Comparison of ENCODE assay signal across 8 cellular contexts in the genomic region with DNA sequence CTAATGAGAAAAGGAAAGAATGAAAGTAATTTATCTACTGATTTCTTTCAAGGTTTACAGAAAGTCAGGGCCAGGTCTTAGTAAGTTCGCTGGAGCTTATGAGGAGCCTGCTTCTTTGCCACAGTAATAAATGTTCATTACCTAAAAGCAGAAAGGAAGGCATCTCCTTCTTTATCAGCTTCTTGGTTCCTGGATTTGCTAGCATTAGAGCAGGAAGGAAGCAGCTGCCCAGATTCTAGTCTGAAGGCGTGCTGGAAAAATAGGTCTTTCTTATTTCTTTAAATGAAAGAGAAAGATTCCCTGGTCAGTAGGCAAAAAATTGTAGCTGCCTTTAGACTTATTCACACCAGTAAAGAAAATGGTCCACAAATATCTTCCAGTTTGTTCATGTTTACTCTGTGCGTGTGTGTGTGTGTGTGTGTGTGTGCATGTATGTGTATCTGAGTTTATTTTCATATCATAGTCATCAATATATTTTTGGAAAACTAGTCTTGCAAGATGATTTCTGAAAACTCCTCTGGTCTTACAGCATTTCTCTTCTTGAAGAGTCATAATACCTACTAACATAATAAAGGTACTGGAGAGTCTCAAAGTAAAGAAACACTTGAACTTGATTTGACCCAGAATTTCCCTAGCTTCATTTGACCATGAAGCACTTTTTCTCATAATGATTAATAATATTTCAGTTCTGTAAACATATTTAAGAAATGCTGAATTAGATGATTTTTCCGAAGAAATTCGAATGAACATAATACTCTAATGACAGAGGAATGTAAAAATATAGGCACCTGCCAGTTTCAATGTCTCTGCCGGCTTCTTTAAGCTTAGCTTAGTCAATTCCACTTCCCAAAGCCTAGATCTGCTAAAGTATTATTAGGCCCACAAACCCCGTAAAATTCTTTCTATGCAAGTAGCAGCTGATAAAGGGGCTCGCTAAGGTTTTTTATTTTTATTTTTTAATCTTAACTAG.
A peak's percentile ranks its signal among the peaks of the same experiment; 100 is the strongest.
DNase-seq lines count a peak whose midpoint lies in the region; ATAC-seq, FAIRE-seq and TF ChIP-seq lines count a peak whose summit lies in the region.

No MANE protein-coding gene starts in this region.

- peaks cover 17% of the 10 kb centered on the region for H3K4me1 ChIP-seq in OCI-LY1 (ENCODE audit: insufficient read depth, low read length, severe bottlenecking)

- POLR2A ChIA-PET in AG04450 (lab: Yijun Ruan, JAX), result interaction anchor here (0.7 to 1.9 kb wide), 4 partner anchors 10 to 330 kb away, joined by 3 to 8 read pairs (median 5); a partner anchor contains a TSS

- CTCF ChIA-PET in AG04450 (lab: Charles Lee), result interaction anchor here (0.6 to 2.6 kb wide), 7 partner anchors 9 to 377 kb away, joined by 3 to 17 read pairs (median 7); no protein-coding TSS in a partner anchor

- TF ChIP-seq CTCF in AG04450 (IDR thresholded peaks at IDR 0.05; ENCODE audit: low read depth, low read length) (no peak), OCI-LY1 (IDR thresholded peaks at IDR 0.05; ENCODE audit: low read length) (no peak)

- H3K9me2 ChIP-seq in OCI-LY1 (ENCODE audit: low read depth, low read length), result no peaks in the 10 kb centered on the region

- H3K4me3 ChIP-seq in AG04450 (ENCODE audit: low read depth, low read length) (no peak overlapping the region), OCI-LY1 (ENCODE audit: low read depth, low read length, poor library complexity, severe bottlenecking) (no peak overlapping the region)

- peak overlapping the region; percentile 14; the same call in 1 of the 2 replicates for H3K4me2 ChIP-seq in OCI-LY1 (ENCODE audit: low read length)

- H3K36me3 ChIP-seq in OCI-LY1 (ENCODE audit: insufficient read depth, low read length), result no peaks in the 10 kb centered on the region

- peak; percentile 57 for ATAC-seq in GM19452 (IDR thresholded peaks at IDR 0.05; ENCODE audit: unreplicated experiment)

- 0 out of 2 replicates have a peak overlapping the region, but pooled peaks have one; percentile 4 for H3K9ac ChIP-seq in OCI-LY1 (ENCODE audit: low read length)

- no peaks in the 10 kb centered on the region for H4K20me1 ChIP-seq in OCI-LY1 (ENCODE audit: insufficient read depth, low read length)

- H3K9me3 ChIP-seq in AG04450 (ENCODE audit: control insufficient read depth, insufficient read depth, low read length), result no peaks in the 10 kb centered on the region
- no peaks in the 10 kb centered on the region for H3K9me3 ChIP-seq in OCI-LY1 (ENCODE audit: low read length)

- H3K27ac ChIP-seq in AG04450 (ENCODE audit: low read depth, low read length), result peak overlapping the region; percentile 77
- no peak overlapping the region for H3K27ac ChIP-seq in OCI-LY1 (ENCODE audit: low read depth, low read length, poor library complexity, severe bottlenecking)

- H3K27me3 ChIP-seq in AG04450 (ENCODE audit: control insufficient read depth, insufficient read depth, low read length) (no peaks in the 10 kb centered on the region), OCI-LY1 (ENCODE audit: insufficient read depth, low read length) (no peaks in the 10 kb centered on the region)

- no peak for FAIRE-seq in frontal cortex (lab: Jason Lieb, UNC)

- DNase-seq in AG04450 (ENCODE audit: low read depth, low spot score) (no peak), iris pigment epithelial cell (ENCODE audit: low read depth) (peak; percentile 66), NCI-H1694 treated with DMSO at 0.1 percent for 48 hours (lab: John Stamatoyannopoulos, UW) (no peak), putamen (ENCODE audit: low spot score) (no peak), frontal cortex (ENCODE audit: low spot score in 2 of 2) (no peak)
- DNase-seq in activated CD4-positive, CD25-positive, alpha-beta regulatory T cell (lab: John Stamatoyannopoulos, UW), result no peak

- no peaks in the 10 kb centered on the region for H3F3A ChIP-seq in OCI-LY1 (ENCODE audit: insufficient read depth, low read length)

- no peaks in the 10 kb centered on the region for H3K79me2 ChIP-seq in OCI-LY1 (ENCODE audit: insufficient read depth, low read length)

- H2AFZ ChIP-seq in OCI-LY1 (ENCODE audit: low read length), result peak overlapping the region; percentile 44; the same call in 1 of the 2 replicates
